Comparison of ENCODE assay signal across 1 cellular context in genomic region chr16:53435066-53435688, GRCh38.
A peak's percentile ranks its signal among the peaks of the same experiment; 100 is the strongest.
TF ChIP-seq lines count a peak whose summit lies in the region.

No MANE protein-coding gene starts in this region.

TF ChIP-seq in K562, 482 proteins besides CTCF, POLR2A, EP300 and RAD21 (continued from another document and continues in another):
- TF ChIP-seq CSDE1 (IDR thresholded peaks at IDR 0.05) (no peak), GTF2E2 (tag; IDR thresholded peaks at IDR 0.05) (peak; percentile 18; the same call in 1 of the 2 replicates), NFXL1 (CRISPR knock-in tag; IDR thresholded peaks at IDR 0.05) (no peak), RBM15 (IDR thresholded peaks at IDR 0.05; ENCODE audit: insufficient read depth, low read length) (no peak), GABPB1 (CRISPR knock-in tag; IDR thresholded peaks at IDR 0.05) (0 out of 2 replicates have a peak, but pooled peaks have one; percentile 7), TCFL5 (CRISPR knock-in tag; conservative IDR thresholded peaks at IDR 0.05) (no peak), GTF2A2 (tag; IDR thresholded peaks at IDR 0.05) (no peak), SNIP1 (IDR thresholded peaks at IDR 0.05; ENCODE audit: low read depth) (no peak), SAP30 (IDR thresholded peaks at IDR 0.05; ENCODE audit: borderline replicate concordance, insufficient read depth, low read depth, low read length, poor library complexity, severe bottlenecking) (peak; percentile 73), HBP1 (CRISPR knock-in tag; IDR thresholded peaks at IDR 0.05) (no peak), GTF2F1 (IDR thresholded peaks at IDR 0.05; ENCODE audit: low read depth, low read length) (no peak), MTA1 (IDR thresholded peaks at IDR 0.05; ENCODE audit: borderline replicate concordance) (no peak), NFRKB (IDR thresholded peaks at IDR 0.05; ENCODE audit: low read depth) (no peak), KHSRP (IDR thresholded peaks at IDR 0.05) (no peak), E4F1 (CRISPR knock-in tag; IDR thresholded peaks at IDR 0.05; ENCODE audit: borderline replicate concordance) (no peak), BRD4 (IDR thresholded peaks at IDR 0.05) (no peak), ZNF217 (CRISPR knock-in tag; IDR thresholded peaks at IDR 0.05) (no peak), CBX2 (IDR thresholded peaks at IDR 0.05; ENCODE audit: insufficient read depth, low read length, poor library complexity, severe bottlenecking) (no peak), CHD1 (IDR thresholded peaks at IDR 0.05; ENCODE audit: low read length) (peak; percentile 30), FOXK2 (conservative IDR thresholded peaks at IDR 0.05 in 1 of 2, IDR thresholded peaks at IDR 0.05 in 1 of 2; ENCODE audit: low read depth in 2 of 2) (peak; percentile 95 to 96), ZEB2 (IDR thresholded peaks at IDR 0.05) (no peak), CREM (IDR thresholded peaks at IDR 0.05; ENCODE audit: low read depth) (peak; percentile 71), ZNF124 (CRISPR knock-in tag; IDR thresholded peaks at IDR 0.05) (no peak), SIN3A (IDR thresholded peaks at IDR 0.05; ENCODE audit: borderline replicate concordance in 2 of 2, control insufficient read depth in 1 of 2, low read depth in 2 of 2, low read length in 2 of 2) (peak; percentile 98 to 99), NEUROD1 (IDR thresholded peaks at IDR 0.05; ENCODE audit: borderline replicate concordance, low read depth, low read length, partially characterized antibody) (peak; percentile 64), MAX (CRISPR knock-in tag; IDR thresholded peaks at IDR 0.05) (no peak), HDAC1 (IDR thresholded peaks at IDR 0.05) (peak in 1 of 2 experiments; percentile 95; a peak in 2 of 4 replicates), ELF1 (tag; IDR thresholded peaks at IDR 0.05) (peak; percentile 89), CHD2 (IDR thresholded peaks at IDR 0.05; ENCODE audit: low read depth, low read length) (peak; percentile 60), ZZZ3 (IDR thresholded peaks at IDR 0.05) (no peak), BRF1 (IDR thresholded peaks at IDR 0.05; ENCODE audit: borderline replicate concordance, extremely low read depth, insufficient read length) (no peak), ZNF318 (IDR thresholded peaks at IDR 0.05; ENCODE audit: borderline replicate concordance in 1 of 2, low read depth in 1 of 2) (0 out of 4 replicates have a peak, but pooled peaks of 1 of the 2 experiments have one; percentile 27), HNRNPLL (IDR thresholded peaks at IDR 0.05; ENCODE audit: low read depth, low read length, poor library complexity, severe bottlenecking) (no peak), ELF2 (CRISPR knock-in tag; IDR thresholded peaks at IDR 0.05) (peak; percentile 92), ZSCAN29 (IDR thresholded peaks at IDR 0.05) (no peak), SUPT5H (IDR thresholded peaks at IDR 0.05) (peak; percentile 33; the same call in 1 of the 2 replicates), NCOA6 (IDR thresholded peaks at IDR 0.05) (no peak), PHTF2 (CRISPR knock-in tag; IDR thresholded peaks at IDR 0.05) (no peak), TGIF2 (CRISPR knock-in tag; IDR thresholded peaks at IDR 0.05) (no peak), ESRRB (CRISPR knock-in tag; IDR thresholded peaks at IDR 0.05; ENCODE audit: borderline replicate concordance) (no peak), FOS (IDR thresholded peaks at IDR 0.05; ENCODE audit: extremely low read depth, insufficient read length) (peak; percentile 84)
- TF ChIP-seq, protein P1, sequence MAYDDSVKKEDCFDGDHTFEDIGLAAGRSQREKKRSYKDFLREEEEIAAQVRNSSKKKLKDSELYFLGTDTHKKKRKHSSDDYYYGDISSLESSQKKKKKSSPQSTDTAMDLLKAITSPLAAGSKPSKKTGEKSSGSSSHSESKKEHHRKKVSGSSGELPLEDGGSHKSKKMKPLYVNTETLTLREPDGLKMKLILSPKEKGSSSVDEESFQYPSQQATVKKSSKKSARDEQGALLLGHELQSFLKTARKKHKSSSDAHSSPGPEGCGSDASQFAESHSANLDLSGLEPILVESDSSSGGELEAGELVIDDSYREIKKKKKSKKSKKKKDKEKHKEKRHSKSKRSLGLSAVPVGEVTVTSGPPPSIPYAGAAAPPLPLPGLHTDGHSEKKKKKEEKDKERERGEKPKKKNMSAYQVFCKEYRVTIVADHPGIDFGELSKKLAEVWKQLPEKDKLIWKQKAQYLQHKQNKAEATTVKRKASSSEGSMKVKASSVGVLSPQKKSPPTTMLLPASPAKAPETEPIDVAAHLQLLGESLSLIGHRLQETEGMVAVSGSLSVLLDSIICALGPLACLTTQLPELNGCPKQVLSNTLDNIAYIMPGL (CRISPR knock-in tag; IDR thresholded peaks at IDR 0.05) = no peak
- TF ChIP-seq, protein P2, sequence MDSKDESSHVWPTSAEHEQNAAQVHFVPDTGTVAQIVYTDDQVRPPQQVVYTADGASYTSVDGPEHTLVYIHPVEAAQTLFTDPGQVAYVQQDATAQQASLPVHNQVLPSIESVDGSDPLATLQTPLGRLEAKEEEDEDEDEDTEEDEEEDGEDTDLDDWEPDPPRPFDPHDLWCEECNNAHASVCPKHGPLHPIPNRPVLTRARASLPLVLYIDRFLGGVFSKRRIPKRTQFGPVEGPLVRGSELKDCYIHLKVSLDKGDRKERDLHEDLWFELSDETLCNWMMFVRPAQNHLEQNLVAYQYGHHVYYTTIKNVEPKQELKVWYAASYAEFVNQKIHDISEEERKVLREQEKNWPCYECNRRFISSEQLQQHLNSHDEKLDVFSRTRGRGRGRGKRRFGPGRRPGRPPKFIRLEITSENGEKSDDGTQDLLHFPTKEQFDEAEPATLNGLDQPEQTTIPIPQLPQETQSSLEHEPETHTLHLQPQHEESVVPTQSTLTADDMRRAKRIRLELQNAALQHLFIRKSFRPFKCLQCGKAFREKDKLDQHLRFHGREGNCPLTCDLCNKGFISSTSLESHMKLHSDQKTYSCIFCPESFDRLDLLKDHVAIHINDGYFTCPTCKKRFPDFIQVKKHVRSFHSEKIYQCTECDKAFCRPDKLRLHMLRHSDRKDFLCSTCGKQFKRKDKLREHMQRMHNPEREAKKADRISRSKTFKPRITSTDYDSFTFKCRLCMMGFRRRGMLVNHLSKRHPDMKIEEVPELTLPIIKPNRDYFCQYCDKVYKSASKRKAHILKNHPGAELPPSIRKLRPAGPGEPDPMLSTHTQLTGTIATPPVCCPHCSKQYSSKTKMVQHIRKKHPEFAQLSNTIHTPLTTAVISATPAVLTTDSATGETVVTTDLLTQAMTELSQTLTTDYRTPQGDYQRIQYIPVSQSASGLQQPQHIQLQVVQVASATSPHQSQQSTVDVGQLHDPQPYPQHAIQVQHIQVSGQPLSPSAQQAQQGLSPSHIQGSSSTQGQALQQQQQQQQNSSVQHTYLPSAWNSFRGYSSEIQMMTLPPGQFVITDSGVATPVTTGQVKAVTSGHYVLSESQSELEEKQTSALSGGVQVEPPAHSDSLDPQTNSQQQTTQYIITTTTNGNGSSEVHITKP (IDR thresholded peaks at IDR 0.05; ENCODE audit: partially characterized antibody) = peak; percentile 84
- TF ChIP-seq, protein P3, sequence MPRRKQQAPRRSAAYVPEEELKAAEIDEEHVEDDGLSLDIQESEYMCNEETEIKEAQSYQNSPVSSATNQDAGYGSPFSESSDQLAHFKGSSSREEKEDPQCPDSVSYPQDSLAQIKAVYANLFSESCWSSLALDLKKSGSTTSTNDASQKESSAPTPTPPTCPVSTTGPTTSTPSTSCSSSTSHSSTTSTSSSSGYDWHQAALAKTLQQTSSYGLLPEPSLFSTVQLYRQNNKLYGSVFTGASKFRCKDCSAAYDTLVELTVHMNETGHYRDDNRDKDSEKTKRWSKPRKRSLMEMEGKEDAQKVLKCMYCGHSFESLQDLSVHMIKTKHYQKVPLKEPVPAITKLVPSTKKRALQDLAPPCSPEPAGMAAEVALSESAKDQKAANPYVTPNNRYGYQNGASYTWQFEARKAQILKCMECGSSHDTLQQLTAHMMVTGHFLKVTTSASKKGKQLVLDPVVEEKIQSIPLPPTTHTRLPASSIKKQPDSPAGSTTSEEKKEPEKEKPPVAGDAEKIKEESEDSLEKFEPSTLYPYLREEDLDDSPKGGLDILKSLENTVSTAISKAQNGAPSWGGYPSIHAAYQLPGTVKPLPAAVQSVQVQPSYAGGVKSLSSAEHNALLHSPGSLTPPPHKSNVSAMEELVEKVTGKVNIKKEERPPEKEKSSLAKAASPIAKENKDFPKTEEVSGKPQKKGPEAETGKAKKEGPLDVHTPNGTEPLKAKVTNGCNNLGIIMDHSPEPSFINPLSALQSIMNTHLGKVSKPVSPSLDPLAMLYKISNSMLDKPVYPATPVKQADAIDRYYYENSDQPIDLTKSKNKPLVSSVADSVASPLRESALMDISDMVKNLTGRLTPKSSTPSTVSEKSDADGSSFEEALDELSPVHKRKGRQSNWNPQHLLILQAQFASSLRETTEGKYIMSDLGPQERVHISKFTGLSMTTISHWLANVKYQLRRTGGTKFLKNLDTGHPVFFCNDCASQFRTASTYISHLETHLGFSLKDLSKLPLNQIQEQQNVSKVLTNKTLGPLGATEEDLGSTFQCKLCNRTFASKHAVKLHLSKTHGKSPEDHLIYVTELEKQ (CRISPR knock-in tag; IDR thresholded peaks at IDR 0.05) = no peak
